ENCODE assay signal across 8 cellular contexts in the genomic region with DNA sequence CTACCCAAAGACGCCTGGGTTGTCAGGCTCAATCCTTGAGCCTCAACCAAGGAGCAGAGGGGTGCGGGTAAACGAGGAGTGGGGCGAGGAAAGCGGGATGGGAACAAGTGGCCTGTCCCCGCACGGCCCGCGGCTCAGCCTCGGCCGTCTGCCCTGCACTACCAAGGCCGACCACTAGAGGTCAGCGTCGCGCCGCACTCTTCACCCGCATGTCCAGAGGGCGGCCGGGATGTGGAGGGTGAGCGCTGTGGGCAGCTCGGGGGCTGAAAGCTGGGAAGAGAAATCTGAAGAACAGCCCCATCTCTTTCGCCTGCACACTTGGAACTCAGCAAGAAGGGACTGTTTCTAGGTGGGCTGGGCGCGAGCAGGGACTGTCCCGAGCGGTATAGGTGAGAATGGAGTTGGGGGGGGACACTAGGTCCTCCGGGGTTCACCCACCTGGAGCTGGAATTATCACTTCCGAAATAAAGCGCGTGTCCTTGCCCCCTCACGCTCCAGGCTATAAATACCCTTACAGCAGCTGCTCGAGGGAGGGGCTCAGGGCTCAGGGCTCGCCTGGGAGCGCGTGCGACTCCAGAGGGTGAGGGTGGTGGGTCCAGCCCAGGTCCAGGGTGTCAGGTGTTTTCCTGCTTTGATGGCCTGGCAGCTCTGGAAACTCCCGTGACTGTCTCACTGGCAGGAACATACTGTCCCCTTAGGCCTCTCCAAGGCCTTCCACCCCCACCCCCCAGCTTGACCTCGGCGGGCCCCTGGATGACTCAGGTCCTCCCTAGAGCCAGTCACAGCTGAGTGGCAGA. TPM values are rescaled to one million over a fixed set of nuclear protein-coding genes. Genes with fewer than 3 reads are reported as not detected.
A peak's percentile ranks its signal among the peaks of the same experiment; 100 is the strongest.
DNase-seq lines count a peak whose midpoint lies in the region; ATAC-seq and TF ChIP-seq lines count a peak whose summit lies in the region.

No MANE protein-coding gene starts in this region.

- peak; percentile 51 for ATAC-seq in GM19468 (IDR thresholded peaks at IDR 0.05; ENCODE audit: extremely low read depth, unreplicated experiment)
- ATAC-seq in stimulated activated naive CD8-positive, alpha-beta T cell treated with anti-CD3 and anti-CD28 coated beads, Interleukin-15, amount 100 ng/mL, for 72 hours, result peak; percentile 78

- TF ChIP-seq CTCF in Calu3 (IDR thresholded peaks at IDR 0.05; ENCODE audit: unreplicated experiment) (peak; percentile 97), foreskin fibroblast (IDR thresholded peaks at IDR 0.05; ENCODE audit: low read depth, low read length) (peak; percentile 92), neural crest cell (conservative IDR thresholded peaks at IDR 0.05) (peak; percentile 99)

- no TSS peak for BruUV-seq in Calu3 (replicated peaks; lab: Mats Ljungman, UMichigan)

- H3K27me3 Mint-ChIP-seq in Calu3 (ENCODE audit: unreplicated experiment) (peaks cover 19% of the 10 kb centered on the region), neural crest cell (ENCODE audit: low read depth) (peaks cover 2% of the 10 kb centered on the region)
- H3K27me3 Mint-ChIP-seq in stimulated activated naive CD8-positive, alpha-beta T cell treated with anti-CD3 and anti-CD28 coated beads, Interleukin-15, amount 100 ng/mL, for 72 hours, result peaks cover 27% of the 10 kb centered on the region

- peak overlapping the region; percentile 79 to 95 for H3K4me3 ChIP-seq in foreskin fibroblast (ENCODE audit: low read depth in 1 of 2, low read length in 2 of 2)

- H3K36me3 Mint-ChIP-seq in Calu3 (ENCODE audit: insufficient read depth, unreplicated experiment) (peaks cover 23% of the 10 kb centered on the region), neural crest cell (ENCODE audit: low read depth) (no peaks in the 10 kb centered on the region)

- H3K4me3 Mint-ChIP-seq in Calu3 (ENCODE audit: low read depth, unreplicated experiment), result peak overlapping the region; percentile 96
- peak overlapping the region; percentile 97 for H3K4me3 Mint-ChIP-seq in neural crest cell
- peak overlapping the region; percentile 93 to 98 for H3K4me3 Mint-ChIP-seq in stimulated activated naive CD8-positive, alpha-beta T cell treated with anti-CD3 and anti-CD28 coated beads, Interleukin-15, amount 100 ng/mL, for 72 hours

- H3K9me3 Mint-ChIP-seq in Calu3 (ENCODE audit: low read depth, unreplicated experiment), result no peaks in the 10 kb centered on the region
- H3K9me3 Mint-ChIP-seq in neural crest cell, result no peaks in the 10 kb centered on the region
- H3K9me3 Mint-ChIP-seq in stimulated activated naive CD8-positive, alpha-beta T cell treated with anti-CD3 and anti-CD28 coated beads, Interleukin-15, amount 100 ng/mL, for 72 hours, result no peaks in the 10 kb centered on the region

- H3K4me1 Mint-ChIP-seq in Calu3 (ENCODE audit: low read depth, unreplicated experiment) (peaks cover 12% of the 10 kb centered on the region), neural crest cell (peaks cover 29% of the 10 kb centered on the region)
- peaks cover 24% of the 10 kb centered on the region for H3K4me1 Mint-ChIP-seq in stimulated activated naive CD8-positive, alpha-beta T cell treated with anti-CD3 and anti-CD28 coated beads, Interleukin-15, amount 100 ng/mL, for 72 hours

- DNase-seq in Calu3, result peak; percentile 83
- DNase-seq in HS-27A (ENCODE audit: low read depth), result peak; percentile 59
- peak; percentile 75 for DNase-seq in RKO (ENCODE audit: low spot score)
- peak; percentile 70 for DNase-seq in activated gamma-delta T cell treated with Interleukin-2 at 50 U/mL for 16 hours
- peak; percentile 57 to 90 for DNase-seq in foreskin fibroblast
- DNase-seq in neural crest cell (ENCODE audit: low read depth, low spot score), result peak; percentile 94
- DNase-seq in stimulated activated naive CD8-positive, alpha-beta T cell treated with anti-CD3 and anti-CD28 coated beads, Interleukin-15, amount 100 ng/mL, for 72 hours, result peak; percentile 78 to 87

- H3K27ac Mint-ChIP-seq in Calu3 (ENCODE audit: unreplicated experiment) (peak overlapping the region; percentile 52), neural crest cell (ENCODE audit: unreplicated experiment) (peak overlapping the region; percentile 96)
- peak overlapping the region; percentile 71 to 89 for H3K27ac Mint-ChIP-seq in stimulated activated naive CD8-positive, alpha-beta T cell treated with anti-CD3 and anti-CD28 coated beads, Interleukin-15, amount 100 ng/mL, for 72 hours

- CTCF ChIA-PET in Calu3 (lab: Charles Lee), result interaction anchor here (0.5 to 2.0 kb wide), 10 partner anchors 10 to 198 kb away, joined by 3 to 22 read pairs (median 4); a partner anchor contains a TSS

- intact Hi-C loops in Calu3 (cut with micrococcal nuclease; ENCODE audit: unreplicated experiment), result loop anchor here (2.0 kb wide), 2 partner anchors 69 to 109 kb away; no protein-coding TSS in a partner anchor

RNA-seq across cellular contexts. Expression of a gene that starts 9.8 kb away (rescaled TPM):
- total RNA-seq in Calu3 (2022), result not detected in 2 replicates
- not detected in 2 replicates for total RNA-seq in neural crest cell

RNA-seq across cellular contexts. Expression of a gene that starts 14.6 kb away (rescaled TPM):
- not detected in 2 replicates for total RNA-seq in Calu3 (2022)
- 7.6 and 8.1 TPM in 2 replicates for total RNA-seq in neural crest cell

RNA-seq across cellular contexts. Expression of a gene that starts 31.3 kb away (rescaled TPM):
- total RNA-seq in Calu3 (2022) (not detected in 2 replicates), neural crest cell (not detected in 2 replicates)

RNA-seq across cellular contexts. Expression of a gene that starts 38.3 kb away (rescaled TPM):
- total RNA-seq in Calu3 (2022) (8.4 and 11.5 TPM in 2 replicates), neural crest cell (10.6 and 10.7 TPM in 2 replicates)

Comparison
In these comparisons a context has a peak if more than half of its experiments do, and no peak if none do; other contexts are left out.
1. Peak in every context shown above with its lines: DNase-seq, ATAC-seq and H3K4me3 ChIP-seq.